25 cellular contexts compared by ENCODE assay signal in genomic region chr6:57064809-57065208, GRCh38. TPM values are rescaled to one million over a fixed set of nuclear protein-coding genes. Genes with fewer than 3 reads are reported as not detected.
DNase-seq lines count a peak whose midpoint lies in the region; ATAC-seq, FAIRE-seq and TF ChIP-seq lines count a peak whose summit lies in the region.
"Had no signal": no experiment of that assay in that cellular context is flagged by ENCODE, and none has a peak within 500 bp of the region (broad histone marks: within the 10 kb centered on the region; RNA-seq: fewer than 3 reads in every experiment).

No MANE protein-coding gene starts in this region.

- H3K9me3 ChIP-seq in right lobe of liver: no peaks in the 10 kb centered on the region
- H3K9me3 ChIP-seq: A549, body of pancreas, stomach, transverse colon had no signal

- no peak for TF ChIP-seq CTCF in AG04449 (IDR thresholded peaks at IDR 0.05; ENCODE audit: insufficient read depth, low read length, missing control alignments)
- TF ChIP-seq CTCF in right lobe of liver (IDR thresholded peaks at IDR 0.05): no peak

- intact Hi-C loops in right lobe of liver (cut with DNase I): no loop called here

- POLR2A ChIA-PET in AG04449 (lab: Yijun Ruan, JAX): interaction anchor here (1.2 kb wide), 1 partner anchor 108 kb away, joined by 3 read pairs; the partner anchor contains the start of gene BAG2

- CTCF ChIA-PET in AG04449 (lab: Yijun Ruan, JAX): interaction anchor here (0.7 to 1.4 kb wide), 3 partner anchors 15 to 249 kb away, joined by 3 read pairs; no protein-coding TSS in a partner anchor

- no peak for ATAC-seq in right lobe of liver
- no peak for ATAC-seq in stimulated activated memory B cell treated with anti-CD40 and anti-IgM and Interleukin-4, amounts not matched to agents 10 μg/mL and 1 μg/mL and 100 μg/mL, for 72 hours
- ATAC-seq: A549; body of pancreas; left cardiac atrium; naive thymus-derived CD4-positive, alpha-beta T cell; right cardiac atrium had no signal

- 67% methylated on average over 1 of the region's 1 CpG for WGBS in right lobe of liver (ENCODE audit: insufficient coverage, low coverage, low lambda C conversion rate, missing lambda C conversion rate)

- no peak overlapping the region for H3K27ac Mint-ChIP-seq in stimulated activated memory B cell treated with anti-CD40 and anti-IgM and Interleukin-4, amounts not matched to agents 10 μg/mL and 1 μg/mL and 100 μg/mL, for 72 hours
- H3K27ac Mint-ChIP-seq: activated naive CD4-positive, alpha-beta T cell treated with anti-CD3 and anti-CD28 coated beads, Interleukin-2, amount 50 U/mL, for 24 hours; activated T-helper 1 cell treated with anti-CD3 and anti-CD28 coated beads, Interleukin-12 subunit alpha, Interleukin-12 subunit beta, Interleukin-2, Interleukin-4 antibody, amounts not matched to agents 30 ng/mL and 10 ng/mL and 1 ng/mL, durations not matched to agents 14 hours and 24 hours and 36 hours had no signal

- DNase-seq in AG04449 (ENCODE audit: low read depth, low spot score) (peak; percentile 17), EL (peak; percentile 51), amniotic epithelial cell (ENCODE audit: low read depth) (peak; percentile 5), germinal center (ENCODE audit: low spot score) (peak; percentile 7), DMS 273 (lab: John Stamatoyannopoulos, UW; ENCODE audit: unreplicated experiment) (no peak), HTR-8/SVneo (ENCODE audit: insufficient read length, low spot score) (no peak), right lobe of liver (no peak)
- DNase-seq: activated CD4-positive, CD25-positive, alpha-beta regulatory T cell treated with anti-CD3 and anti-CD28 coated beads, Interleukin-2, amount 50 U/mL, for 72 hours; body of pancreas; DMS 273 treated with DMSO at 0.1 percent for 48 hours; GDM1; left cardiac atrium; naive thymus-derived CD4-positive, alpha-beta T cell; NCI-H187 treated with DMSO at 0.1 percent for 48 hours; NCI-H2227 treated with DMSO at 0.1 percent for 48 hours; NCI-H82; right cardiac atrium; Right ventricle myocardium superior; stomach; transverse colon had no signal

- peaks cover 8% of the 10 kb centered on the region for H3K4me1 Mint-ChIP-seq in stimulated activated memory B cell treated with anti-CD40 and anti-IgM and Interleukin-4, amounts not matched to agents 10 μg/mL and 1 μg/mL and 100 μg/mL, for 72 hours

- H3K4me3 ChIP-seq in AG04449 (ENCODE audit: low read depth, low read length) (no peak overlapping the region), right lobe of liver (no peak overlapping the region)
- H3K4me3 ChIP-seq: A549, body of pancreas, stomach, transverse colon had no signal

- H3K9me3 Mint-ChIP-seq in stimulated activated memory B cell treated with anti-CD40 and anti-IgM and Interleukin-4, amounts not matched to agents 10 μg/mL and 1 μg/mL and 100 μg/mL, for 72 hours: no peaks in the 10 kb centered on the region
- H3K9me3 Mint-ChIP-seq: activated naive CD4-positive, alpha-beta T cell treated with anti-CD3 and anti-CD28 coated beads, Interleukin-2, amount 50 U/mL, for 24 hours; activated T-helper 1 cell treated with anti-CD3 and anti-CD28 coated beads, Interleukin-12 subunit alpha, Interleukin-12 subunit beta, Interleukin-2, Interleukin-4 antibody, amounts not matched to agents 30 ng/mL and 10 ng/mL and 1 ng/mL, durations not matched to agents 14 hours and 24 hours and 36 hours; naive thymus-derived CD4-positive, alpha-beta T cell had no signal

- peaks cover 18% of the 10 kb centered on the region for H3K36me3 Mint-ChIP-seq in stimulated activated memory B cell treated with anti-CD40 and anti-IgM and Interleukin-4, amounts not matched to agents 10 μg/mL and 1 μg/mL and 100 μg/mL, for 72 hours

- no peak for TF ChIP-seq POLR2A in right lobe of liver (IDR thresholded peaks at IDR 0.05)

- H3K4me3 Mint-ChIP-seq in stimulated activated memory B cell treated with anti-CD40 and anti-IgM and Interleukin-4, amounts not matched to agents 10 μg/mL and 1 μg/mL and 100 μg/mL, for 72 hours: no peak overlapping the region
- H3K4me3 Mint-ChIP-seq: activated naive CD4-positive, alpha-beta T cell treated with anti-CD3 and anti-CD28 coated beads, Interleukin-2, amount 50 U/mL, for 24 hours; activated T-helper 1 cell treated with anti-CD3 and anti-CD28 coated beads, Interleukin-12 subunit alpha, Interleukin-12 subunit beta, Interleukin-2, Interleukin-4 antibody, amounts not matched to agents 30 ng/mL and 10 ng/mL and 1 ng/mL, durations not matched to agents 14 hours and 24 hours and 36 hours; naive thymus-derived CD4-positive, alpha-beta T cell had no signal

- H3K27me3 Mint-ChIP-seq in stimulated activated memory B cell treated with anti-CD40 and anti-IgM and Interleukin-4, amounts not matched to agents 10 μg/mL and 1 μg/mL and 100 μg/mL, for 72 hours: no peaks in the 10 kb centered on the region
- H3K27me3 Mint-ChIP-seq: activated naive CD4-positive, alpha-beta T cell treated with anti-CD3 and anti-CD28 coated beads, Interleukin-2, amount 50 U/mL, for 24 hours; naive thymus-derived CD4-positive, alpha-beta T cell had no signal

- no peak for FAIRE-seq in HTR-8/SVneo (lab: Jason Lieb, UNC)
- FAIRE-seq: A549 had no signal

- H3K27me3 ChIP-seq in right lobe of liver: no peaks in the 10 kb centered on the region
- H3K27me3 ChIP-seq: body of pancreas, stomach, transverse colon had no signal

- H3K4me1 ChIP-seq in right lobe of liver: no peaks in the 10 kb centered on the region
- H3K4me1 ChIP-seq: A549, body of pancreas, parathyroid adenoma, stomach, transverse colon had no signal

- H3K36me3 ChIP-seq in right lobe of liver: peaks cover 0 to 4% (median 0%) of the 10 kb centered on the region in 4 donors

- H3K27ac ChIP-seq in right lobe of liver: no peak overlapping the region
- H3K27ac ChIP-seq: A549, body of pancreas, parathyroid adenoma, stomach, transverse colon had no signal

RNA-seq across cellular contexts. Expression of gene KIAA1586, which starts 18.3 kb away (rescaled TPM):
- total RNA-seq in right lobe of liver: 1 to 10 TPM; 3.2 to 6.5 (median 4.5) TPM

RNA-seq across cellular contexts. Expression of gene ZNF451, which starts 25.2 kb away (rescaled TPM):
- total RNA-seq in right lobe of liver: 10 to 100 TPM; 14.4 to 24.9 (median 19.1) TPM

Comparison
In these comparisons a context has a peak if more than half of its experiments do, and no peak if none do; other contexts are left out.
1. DNase-seq: peak in AG04449 (single experiment), EL (single experiment), amniotic epithelial cell (single experiment) and germinal center (single experiment); none in DMS 273 (single experiment), HTR-8/SVneo (single experiment) and right lobe of liver (0 of 3).